Comparison of ENCODE assay signal across 8 cellular contexts in the genomic region with DNA sequence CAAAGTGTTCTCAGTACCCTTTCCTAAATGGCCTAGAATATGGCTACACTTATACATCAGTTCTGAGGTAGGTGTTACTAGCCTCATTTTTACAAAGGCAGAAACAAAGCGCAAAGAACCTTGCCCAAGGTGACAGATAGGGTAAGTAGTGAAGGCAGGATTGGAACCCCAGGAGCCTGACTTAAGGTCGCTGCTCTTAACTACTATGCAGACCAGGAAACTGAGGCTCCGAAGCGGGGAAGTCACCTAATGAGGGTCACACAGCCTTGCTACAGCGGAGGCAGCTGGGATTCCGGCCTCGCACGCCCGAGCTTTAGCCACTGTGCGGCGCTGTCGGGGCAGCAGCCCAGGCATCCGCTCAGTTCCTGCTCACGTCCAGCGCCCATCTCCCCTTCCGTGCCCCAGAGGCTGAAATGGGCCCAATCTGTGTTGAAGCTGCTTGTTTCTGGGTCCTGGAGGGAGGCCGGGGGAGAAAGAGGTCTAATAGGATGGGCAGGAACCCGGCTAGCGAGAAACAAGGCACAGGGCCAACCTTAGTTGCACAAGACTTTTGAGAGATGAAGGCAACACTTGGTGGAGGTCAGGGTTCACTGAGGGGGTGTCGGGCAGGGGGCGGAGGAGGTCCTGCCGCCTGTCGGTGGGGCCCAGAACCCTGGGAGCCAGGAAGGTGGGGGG. TPM values are rescaled to one million over a fixed set of nuclear protein-coding genes. Genes with fewer than 3 reads are reported as not detected.
DNase-seq lines count a peak whose midpoint lies in the region; ATAC-seq and TF ChIP-seq lines count a peak whose summit lies in the region.

No MANE protein-coding gene starts in this region.

- TF ChIP-seq CTCF in A673 (conservative IDR thresholded peaks at IDR 0.05; ENCODE audit: low read depth, low read length) = peak; percentile 98
- TF ChIP-seq CTCF in right lobe of liver (IDR thresholded peaks at IDR 0.05) = peak; percentile 83 to 91 (median 86)

- WGBS in right lobe of liver (ENCODE audit: insufficient coverage, low coverage, low lambda C conversion rate, missing lambda C conversion rate) = 6% methylated on average over 16 of the region's 23 CpGs

- ATAC-seq in GM18511 (IDR thresholded peaks at IDR 0.05; ENCODE audit: unreplicated experiment) = peak; percentile 53
- ATAC-seq in HG03066 (IDR thresholded peaks at IDR 0.05; ENCODE audit: low read depth, unreplicated experiment) = peak; percentile 39
- peak; percentile 51 to 62 (median 56) for ATAC-seq in right lobe of liver

- H3K36me3 ChIP-seq in A673 (ENCODE audit: insufficient read depth, low read length, poor library complexity, severe bottlenecking) (no peaks in the 10 kb centered on the region), right lobe of liver (no peaks in the 10 kb centered on the region)

- intact Hi-C loops in A673 (cut with micrococcal nuclease; ENCODE audit: unreplicated experiment) = loop anchor here (1.0 to 10.0 kb wide), 2 partner anchors 148 to 274 kb away; no protein-coding TSS in a partner anchor
- intact Hi-C loops in right lobe of liver (cut with DNase I) = no loop called here

- H3K27me3 ChIP-seq in A673 (replicated peaks; ENCODE audit: insufficient read depth, low read depth, low read length, poor library complexity) (peaks cover 36% of the 10 kb centered on the region), right lobe of liver (no peaks in the 10 kb centered on the region)

- BruUV-seq in A673 (replicated peaks; lab: Mats Ljungman, UMichigan) = no TSS peak

- CTCF ChIA-PET in A673 (lab: Charles Lee) = interaction anchor here (0.6 to 5.0 kb wide), 7 partner anchors 45 to 292 kb away, joined by 3 to 74 read pairs (median 7); no protein-coding TSS in a partner anchor

- H3K9me3 ChIP-seq in A673 (ENCODE audit: low read depth, low read length, poor library complexity, severe bottlenecking) (no peaks in the 10 kb centered on the region), right lobe of liver (no peaks in the 10 kb centered on the region)

- H3K4me3 ChIP-seq in A673 (ENCODE audit: low read depth, low read length, poor library complexity, severe bottlenecking) (peak overlapping the region; percentile 75), right lobe of liver (peak overlapping the region; percentile 77 to 90 (median 83))

- TF ChIP-seq POLR2A in right lobe of liver (IDR thresholded peaks at IDR 0.05) = no peak

- POLR2A ChIA-PET in A673 (lab: Charles Lee; ENCODE audit: low non-redundant PET) = no interaction called here

- peaks cover 30% of the 10 kb centered on the region for H3K4me1 ChIP-seq in A673 (ENCODE audit: insufficient read depth, low read length, poor library complexity, severe bottlenecking)
- peaks cover 0 to 21% (median 0%) of the 10 kb centered on the region in 4 donors for H3K4me1 ChIP-seq in right lobe of liver

- DNase-seq in A673 (ENCODE audit: low spot score) (peak; percentile 80), NCI-H2227 treated with DMSO at 0.1 percent for 48 hours (lab: John Stamatoyannopoulos, UW) (peak; percentile 77), right lobe of liver (peak; percentile 76 to 78 (median 77))
- DNase-seq in activated CD4-positive, CD25-positive, alpha-beta regulatory T cell treated with anti-CD3 and anti-CD28 coated beads, Interleukin-2, amount 50 U/mL, for 16 hours (ENCODE audit: low read depth, low spot score) = peak; percentile 58
- DNase-seq in stimulated activated CD4-positive, alpha-beta T cell treated with anti-CD3 and anti-CD28 coated beads, TNF-alpha, amount 100 ng/mL, for 1 hour (ENCODE audit: low read depth in 3 of 3, low spot score in 1 of 3) = peak in 2 of 3 donors; percentile 37 to 69

- H3K27ac ChIP-seq in A673 (ENCODE audit: low read depth, low read length, poor library complexity, severe bottlenecking) (no peak overlapping the region), cingulate gyrus (ENCODE audit: low read depth, low read length) (peak overlapping the region; percentile 29), right lobe of liver (peak overlapping the region; percentile 67 to 77 (median 73))

RNA-seq across cellular contexts. Expression of a gene that starts 1.4 kb away (rescaled TPM):
- total RNA-seq in A673 (2021) (0.15 and 0.17 TPM in 2 replicates), right lobe of liver (under 1 TPM; 0.25 to 0.86 (median 0.41) TPM)

RNA-seq across cellular contexts. Expression of a gene that starts 20.4 kb away (rescaled TPM):
- total RNA-seq in A673 (2021) (not detected in 2 replicates), right lobe of liver (not detected)
